14 cellular contexts compared by ENCODE assay signal in genomic region chr1:182330303-182330702, GRCh38.
DNase-seq lines count a peak whose midpoint lies in the region; ATAC-seq and TF ChIP-seq lines count a peak whose summit lies in the region.
"Had no signal": no experiment of that assay in that cellular context is flagged by ENCODE, and none has a peak within 500 bp of the region (broad histone marks: within the 10 kb centered on the region; RNA-seq: fewer than 3 reads in every experiment).

No MANE protein-coding gene starts in this region.

- H3K27me3 ChIP-seq in body of pancreas, result no peaks in the 10 kb centered on the region
- H3K27me3 ChIP-seq: SJCRH30 had no signal

- intact Hi-C loops in body of pancreas (cut with DNase I), result no loop called here
- intact Hi-C loops in mucosa of descending colon (cut with DNase I, micrococcal nuclease), result no loop called here

- H3K36me3 ChIP-seq in body of pancreas (replicated peaks in 1 of 2; ENCODE audit: insufficient read depth in 1 of 2, low read depth in 2 of 2), result no peaks in the 10 kb centered on the region
- H3K36me3 ChIP-seq in mucosa of descending colon (ENCODE audit: low read depth), result no peaks in the 10 kb centered on the region
- H3K36me3 ChIP-seq: SJCRH30 had no signal

- ATAC-seq in body of pancreas (no peak), mucosa of descending colon (peak; percentile 39), HG02588 (IDR thresholded peaks at IDR 0.05; ENCODE audit: unreplicated experiment) (no peak), GM19397 (IDR thresholded peaks at IDR 0.05; ENCODE audit: unreplicated experiment) (no peak)
- ATAC-seq: stimulated activated naive CD8-positive, alpha-beta T cell treated with anti-CD3 and anti-CD28 coated beads, Interleukin-15, amount 100 ng/mL, for 72 hours had no signal

- H3K4me3 ChIP-seq in body of pancreas, result no peak overlapping the region
- no peak overlapping the region for H3K4me3 ChIP-seq in mucosa of descending colon
- H3K4me3 ChIP-seq: lung, SJCRH30 had no signal

- H3K4me1 ChIP-seq in body of pancreas, result no peaks in the 10 kb centered on the region
- H3K4me1 ChIP-seq in mucosa of descending colon (ENCODE audit: low read depth), result no peaks in the 10 kb centered on the region
- H3K4me1 ChIP-seq: SJCRH30 had no signal

- DNase-seq in NCI-H1092 treated with DMSO at 0.1 percent for 48 hours (lab: John Stamatoyannopoulos, UW) (peak; percentile 14), NCI-H1092 (lab: John Stamatoyannopoulos, UW) (no peak), M059J (ENCODE audit: low read depth) (peak; percentile 19), body of pancreas (peak; percentile 25 to 45 (median 40)), mucosa of descending colon (no peak)
- no peak for DNase-seq in activated CD8-positive, alpha-beta memory T cell treated with anti-CD3 and anti-CD28 coated beads for 24 hours
- DNase-seq: activated CD4-positive, alpha-beta T cell treated with anti-CD3 and anti-CD28 coated beads for 1 hour; occipital lobe; stimulated activated CD4-positive, alpha-beta T cell treated with anti-CD3 and anti-CD28 coated beads, Interleukin-2, amount 100 ng/mL, for 24 hours; stimulated activated naive CD8-positive, alpha-beta T cell treated with anti-CD3 and anti-CD28 coated beads, Interleukin-15, amount 100 ng/mL, for 72 hours had no signal

- H3K9me3 ChIP-seq in body of pancreas, result no peaks in the 10 kb centered on the region
- no peaks in the 10 kb centered on the region for H3K9me3 ChIP-seq in mucosa of descending colon
- H3K9me3 ChIP-seq: SJCRH30 had no signal

- H3K27ac ChIP-seq in body of pancreas, result no peak overlapping the region
- H3K27ac ChIP-seq: SJCRH30 had no signal

- no peak for TF ChIP-seq POLR2A in body of pancreas (IDR thresholded peaks at IDR 0.05)

- TF ChIP-seq CTCF in body of pancreas (IDR thresholded peaks at IDR 0.05), result no peak
- no peak for TF ChIP-seq CTCF in mucosa of descending colon (IDR thresholded peaks at IDR 0.05)

Comparison
In these comparisons a context has a peak if more than half of its experiments do, and no peak if none do; other contexts are left out.
1. DNase-seq: peak in NCI-H1092 treated with DMSO at 0.1 percent for 48 hours (single experiment), M059J (single experiment) and body of pancreas (4 of 4); none in NCI-H1092 (single experiment), mucosa of descending colon (0 of 3) and activated CD8-positive, alpha-beta memory T cell treated with anti-CD3 and anti-CD28 coated beads for 24 hours (single experiment).